Comparison of ENCODE assay signal across 20 cellular contexts in the genomic region with DNA sequence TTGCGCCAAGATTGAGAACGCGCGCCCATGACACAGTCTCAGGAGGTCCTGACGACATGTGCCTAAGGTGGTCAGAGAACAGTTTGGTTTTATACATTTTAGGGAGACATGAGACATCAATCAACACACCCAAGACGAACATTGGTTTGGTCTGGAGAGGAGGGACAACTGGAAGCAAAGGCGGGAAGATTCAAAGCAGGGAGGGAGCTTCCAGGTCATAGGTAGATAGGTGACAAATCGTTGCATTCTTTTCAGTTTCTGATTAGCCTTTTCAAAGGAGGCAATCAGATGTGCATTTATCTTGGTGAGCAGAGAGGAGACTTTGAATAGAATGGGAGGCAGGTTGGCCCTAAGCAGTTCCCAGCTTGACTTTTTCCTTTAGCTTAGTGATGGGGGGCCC.
A peak's percentile ranks its signal among the peaks of the same experiment; 100 is the strongest.
DNase-seq lines count a peak whose midpoint lies in the region; ATAC-seq, FAIRE-seq and TF ChIP-seq lines count a peak whose summit lies in the region.
"Had no signal": no experiment of that assay in that cellular context is flagged by ENCODE, and none has a peak within 500 bp of the region (broad histone marks: within the 10 kb centered on the region; RNA-seq: fewer than 3 reads in every experiment).

No MANE protein-coding gene starts in this region.

- H3K27me3 Mint-ChIP-seq in chondrocyte (ENCODE audit: low read depth), result no peaks in the 10 kb centered on the region
- H3K27me3 Mint-ChIP-seq: activated CD4-positive, alpha-beta T cell treated with anti-CD3 and anti-CD28 coated beads, Interleukin-2, amount 10 ng/mL, durations not matched to agents 7 days and 5 days; activated naive CD4-positive, alpha-beta T cell treated with anti-CD3 and anti-CD28 coated beads, Interleukin-2, amount 10 ng/mL, durations not matched to agents 7 days and 5 days had no signal

- ATAC-seq in left lobe of liver, result peak; percentile 72

- H3K27ac ChIP-seq in SJCRH30, result no peak overlapping the region
- H3K27ac ChIP-seq: brain microvascular endothelial cell, dorsolateral prefrontal cortex, left lung, tibial nerve had no signal

- H3K27ac Mint-ChIP-seq in chondrocyte (ENCODE audit: unreplicated experiment), result no peak overlapping the region
- H3K27ac Mint-ChIP-seq: activated CD4-positive, alpha-beta T cell treated with anti-CD3 and anti-CD28 coated beads, Interleukin-2, amount 10 ng/mL, durations not matched to agents 7 days and 5 days; activated naive CD4-positive, alpha-beta T cell treated with anti-CD3 and anti-CD28 coated beads, Interleukin-2, amount 10 ng/mL, durations not matched to agents 7 days and 5 days had no signal

- DNase-seq in NCI-H510A treated with DMSO at 0.1 percent for 48 hours (lab: John Stamatoyannopoulos, UW) (peak; percentile 10), NCI-H510A (lab: John Stamatoyannopoulos, UW) (no peak), chondrocyte (ENCODE audit: low spot score) (no peak), left lobe of liver (ENCODE audit: low spot score) (no peak), D721Med (ENCODE audit: insufficient read length, low spot score) (no peak), SJCRH30 (no peak)
- no peak for DNase-seq in stimulated activated CD8-positive, alpha-beta memory T cell treated with anti-CD3 and anti-CD28 coated beads, Interleukin-4, amount 100 ng/mL, for 48 hours
- DNase-seq in effector CD4-positive, alpha-beta T cell, result no peak
- DNase-seq: activated CD4-positive, alpha-beta T cell treated with anti-CD3 and anti-CD28 coated beads, Interleukin-2, amount 10 ng/mL, durations not matched to agents 7 days and 5 days; activated naive CD4-positive, alpha-beta T cell treated with anti-CD3 and anti-CD28 coated beads, Interleukin-2, amount 10 ng/mL, durations not matched to agents 7 days and 5 days; brain microvascular endothelial cell; dorsolateral prefrontal cortex; left lung; MM.1S; NCI-H187; NCI-H524; posterior cingulate gyrus; SK-N-SH had no signal

- H3K4me3 Mint-ChIP-seq in chondrocyte (ENCODE audit: unreplicated experiment), result peak overlapping the region; percentile 31
- H3K4me3 Mint-ChIP-seq: activated CD4-positive, alpha-beta T cell treated with anti-CD3 and anti-CD28 coated beads, Interleukin-2, amount 10 ng/mL, durations not matched to agents 7 days and 5 days; activated naive CD4-positive, alpha-beta T cell treated with anti-CD3 and anti-CD28 coated beads, Interleukin-2, amount 10 ng/mL, durations not matched to agents 7 days and 5 days had no signal

- H3K36me3 Mint-ChIP-seq in chondrocyte (ENCODE audit: low read depth), result no peaks in the 10 kb centered on the region
- H3K36me3 Mint-ChIP-seq: activated naive CD4-positive, alpha-beta T cell treated with anti-CD3 and anti-CD28 coated beads, Interleukin-2, amount 10 ng/mL, durations not matched to agents 7 days and 5 days had no signal

- no peaks in the 10 kb centered on the region for H3K9me3 Mint-ChIP-seq in chondrocyte (ENCODE audit: low read depth)
- H3K9me3 Mint-ChIP-seq: activated CD4-positive, alpha-beta T cell treated with anti-CD3 and anti-CD28 coated beads, Interleukin-2, amount 10 ng/mL, durations not matched to agents 7 days and 5 days; activated naive CD4-positive, alpha-beta T cell treated with anti-CD3 and anti-CD28 coated beads, Interleukin-2, amount 10 ng/mL, durations not matched to agents 7 days and 5 days had no signal

- no peaks in the 10 kb centered on the region for H3K9me3 ChIP-seq in SJCRH30 (replicated peaks)
- H3K9me3 ChIP-seq: HAP-1, left lung, SK-N-SH, tibial nerve had no signal

- H3K4me3 ChIP-seq in SJCRH30, result no peak overlapping the region
- H3K4me3 ChIP-seq: dorsolateral prefrontal cortex, HAP-1, left lung, tibial nerve had no signal

- H3K4me1 ChIP-seq in SJCRH30, result peaks cover 3% of the 10 kb centered on the region; the same call in 1 of the 2 replicates
- H3K4me1 ChIP-seq: HAP-1, left lung had no signal

- H3K36me3 ChIP-seq in SJCRH30, result no peaks in the 10 kb centered on the region
- H3K36me3 ChIP-seq: brain microvascular endothelial cell, HAP-1, left lung, tibial nerve had no signal

- FAIRE-seq in D721Med (lab: Jason Lieb, UNC), result no peak

- no peaks in the 10 kb centered on the region for H3K27me3 ChIP-seq in SJCRH30
- H3K27me3 ChIP-seq: brain microvascular endothelial cell, dorsolateral prefrontal cortex, left lung, tibial nerve had no signal

- peaks cover 21% of the 10 kb centered on the region for H3K4me1 Mint-ChIP-seq in chondrocyte (ENCODE audit: low read depth)
- H3K4me1 Mint-ChIP-seq: activated CD4-positive, alpha-beta T cell treated with anti-CD3 and anti-CD28 coated beads, Interleukin-2, amount 10 ng/mL, durations not matched to agents 7 days and 5 days; activated naive CD4-positive, alpha-beta T cell treated with anti-CD3 and anti-CD28 coated beads, Interleukin-2, amount 10 ng/mL, durations not matched to agents 7 days and 5 days had no signal

- no peak for TF ChIP-seq CTCF in chondrocyte (IDR thresholded peaks at IDR 0.05)
- TF ChIP-seq CTCF in D721Med (IDR thresholded peaks at IDR 0.05; ENCODE audit: insufficient read depth, missing control alignments), result no peak
